ENCODE assay signal across 15 cellular contexts in genomic region chr6:1705183-1705582, GRCh38.
DNase-seq lines count a peak whose midpoint lies in the region; ATAC-seq and TF ChIP-seq lines count a peak whose summit lies in the region.
"Had no signal": no experiment of that assay in that cellular context is flagged by ENCODE, and none has a peak within 500 bp of the region (broad histone marks: within the 10 kb centered on the region; RNA-seq: fewer than 3 reads in every experiment).

No MANE protein-coding gene starts in this region.

- no peak for TF ChIP-seq CTCF in foreskin keratinocyte (conservative IDR thresholded peaks at IDR 0.05)

- peaks cover 24% of the 10 kb centered on the region for H3K4me1 ChIP-seq in foreskin keratinocyte
- H3K4me1 ChIP-seq: A549, BLaER1 had no signal

- peak overlapping the region; percentile 68 for H3K27ac ChIP-seq in foreskin keratinocyte
- H3K27ac ChIP-seq: 22Rv1, A549, BLaER1 had no signal

- no peak for ATAC-seq in foreskin keratinocyte
- no peak for ATAC-seq in HG03039 (IDR thresholded peaks at IDR 0.05; ENCODE audit: unreplicated experiment)
- ATAC-seq: A549 had no signal

- peak; percentile 33 for DNase-seq in DMS 273 (lab: John Stamatoyannopoulos, UW; ENCODE audit: unreplicated experiment)
- no peak for DNase-seq in DMS 273 treated with DMSO at 0.1 percent for 48 hours (lab: John Stamatoyannopoulos, UW)
- peak; percentile 87 for DNase-seq in NCI-H524 treated with DMSO at 0.1 percent for 48 hours (lab: John Stamatoyannopoulos, UW)
- DNase-seq in foreskin keratinocyte: no peak
- peak; percentile 13 for DNase-seq in posterior vena cava (ENCODE audit: low spot score)
- DNase-seq in SW 1271 (lab: John Stamatoyannopoulos, UW): no peak
- no peak for DNase-seq in activated effector memory CD4-positive, alpha-beta T cell treated with anti-CD3 and anti-CD28 coated beads, Interleukin-2, amount 50 U/mL, for 16 hours
- DNase-seq: AML-193; Calu3; CD4-positive, alpha-beta memory T cell; H9 had no signal

- no peaks in the 10 kb centered on the region for H3K27me3 ChIP-seq in foreskin keratinocyte
- H3K27me3 ChIP-seq: BLaER1 had no signal

- intact Hi-C loops in posterior vena cava (cut with DNase I): no loop called here

Comparison
In these comparisons a context has a peak if more than half of its experiments do, and no peak if none do; other contexts are left out.
1. DNase-seq: peak in DMS 273 (single experiment), NCI-H524 treated with DMSO at 0.1 percent for 48 hours (single experiment) and posterior vena cava (single experiment); none in DMS 273 treated with DMSO at 0.1 percent for 48 hours (single experiment), foreskin keratinocyte (0 of 2), SW 1271 (0 of 2) and activated effector memory CD4-positive, alpha-beta T cell treated with anti-CD3 and anti-CD28 coated beads, Interleukin-2, amount 50 U/mL, for 16 hours (single experiment).